8 cellular contexts compared by ENCODE assay signal in the genomic region with DNA sequence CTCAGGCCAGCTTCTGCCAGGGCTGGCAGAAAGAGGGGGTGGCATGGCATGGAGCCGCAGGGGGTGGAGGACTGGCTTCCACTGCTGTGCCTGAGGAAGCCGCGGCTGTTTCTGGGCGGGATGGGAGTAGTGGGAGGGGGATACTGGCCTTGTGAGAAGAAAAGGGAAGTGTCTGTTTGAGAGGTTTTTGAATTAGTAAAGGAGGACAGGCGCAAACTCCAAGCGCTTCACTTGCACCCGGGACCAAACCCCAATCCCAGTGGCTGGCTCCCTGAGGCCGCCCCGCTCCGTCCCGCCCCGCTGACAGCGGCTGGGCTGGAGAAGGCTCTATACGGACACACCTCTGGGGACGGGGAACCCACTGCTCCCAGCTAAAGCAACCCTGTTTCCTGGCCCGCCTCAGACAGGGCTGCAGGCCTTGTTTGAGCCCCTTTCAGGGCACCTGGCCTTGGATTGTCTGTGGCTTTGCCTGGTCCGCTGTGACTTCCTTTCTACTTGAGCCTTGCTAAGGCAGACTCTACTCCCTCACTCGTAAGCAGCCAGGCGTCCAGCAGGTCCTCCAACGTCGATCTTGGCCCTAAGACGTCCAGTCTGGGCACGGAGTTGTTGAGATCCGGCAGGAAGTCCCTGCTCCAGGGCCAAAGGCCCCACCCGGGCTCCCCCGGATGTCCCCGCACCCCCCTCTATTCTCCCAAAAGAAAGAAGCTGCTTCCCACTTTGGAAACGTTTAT. TPM values are rescaled to one million over a fixed set of nuclear protein-coding genes. Genes with fewer than 3 reads are reported as not detected.
DNase-seq lines count a peak whose midpoint lies in the region; ATAC-seq and TF ChIP-seq lines count a peak whose summit lies in the region.

No MANE protein-coding gene starts in this region.

- CTCF ChIA-PET in activated CD8-positive, alpha-beta T cell treated with anti-CD3 and anti-CD28 coated beads, Interleukin-2, amount 10 ng/mL, durations not matched to agents 7 days and 5 days (lab: Charles Lee): interaction anchor here (0.6 to 6.5 kb wide), 62 partner anchors 8 to 493 kb away, joined by 3 to 211 read pairs (median 6); a partner anchor contains a TSS

- H3K36me3 ChIP-seq in suprapubic skin: no peaks in the 10 kb centered on the region

- no peak overlapping the region for H3K27ac ChIP-seq in suprapubic skin

- H3K27me3 ChIP-seq in suprapubic skin: no peaks in the 10 kb centered on the region

- no peaks in the 10 kb centered on the region for H3K9me3 Mint-ChIP-seq in activated CD8-positive, alpha-beta T cell treated with anti-CD3 and anti-CD28 coated beads, Interleukin-2, amount 10 ng/mL, durations not matched to agents 7 days and 5 days (ENCODE audit: insufficient read depth)

- POLR2A ChIA-PET in activated CD8-positive, alpha-beta T cell treated with anti-CD3 and anti-CD28 coated beads, Interleukin-2, amount 10 ng/mL, durations not matched to agents 7 days and 5 days (lab: Charles Lee): interaction anchor here (0.7 to 3.3 kb wide), 12 partner anchors 13 to 395 kb away, joined by 3 to 57 read pairs (median 4); a partner anchor contains a TSS

- no peak for TF ChIP-seq EP300 in suprapubic skin (IDR thresholded peaks at IDR 0.05)

- H3K4me3 Mint-ChIP-seq in activated CD8-positive, alpha-beta T cell treated with anti-CD3 and anti-CD28 coated beads, Interleukin-2, amount 10 ng/mL, durations not matched to agents 7 days and 5 days: peak overlapping the region; percentile 73

- TF ChIP-seq POLR2A in GM18505 (IDR thresholded peaks at IDR 0.05; ENCODE audit: borderline replicate concordance, extremely low read depth, insufficient read depth, insufficient read length) (no peak), suprapubic skin (IDR thresholded peaks at IDR 0.05) (no peak)

- peak overlapping the region; percentile 43 for H3K4me3 ChIP-seq in suprapubic skin

- H3K36me3 Mint-ChIP-seq in activated CD8-positive, alpha-beta T cell treated with anti-CD3 and anti-CD28 coated beads, Interleukin-2, amount 10 ng/mL, durations not matched to agents 7 days and 5 days (ENCODE audit: low read depth): no peaks in the 10 kb centered on the region

- H3K27ac Mint-ChIP-seq in activated CD8-positive, alpha-beta T cell treated with anti-CD3 and anti-CD28 coated beads, Interleukin-2, amount 10 ng/mL, durations not matched to agents 7 days and 5 days: peak overlapping the region; percentile 76

- peaks cover 18% of the 10 kb centered on the region for H3K4me1 Mint-ChIP-seq in activated CD8-positive, alpha-beta T cell treated with anti-CD3 and anti-CD28 coated beads, Interleukin-2, amount 10 ng/mL, durations not matched to agents 7 days and 5 days (ENCODE audit: low read depth)

- WGBS in suprapubic skin: 60% methylated on average over 16 of the region's 28 CpGs

- peaks cover 13% of the 10 kb centered on the region for H3K4me1 ChIP-seq in suprapubic skin

- ATAC-seq in GM18505 (IDR thresholded peaks at IDR 0.05; ENCODE audit: unreplicated experiment) (peak; percentile 8), HG03103 (IDR thresholded peaks at IDR 0.05; ENCODE audit: low read depth, unreplicated experiment) (peak; percentile 10), HG03342 (IDR thresholded peaks at IDR 0.05; ENCODE audit: unreplicated experiment) (no peak)
- ATAC-seq in activated CD8-positive, alpha-beta T cell treated with anti-CD3 and anti-CD28 coated beads, Interleukin-2, amount 10 ng/mL, durations not matched to agents 7 days and 5 days: peak; percentile 6

- DNase-seq in activated CD8-positive, alpha-beta T cell treated with anti-CD3 and anti-CD28 coated beads, Interleukin-2, amount 10 ng/mL, durations not matched to agents 7 days and 5 days: no peak
- DNase-seq in iPS-NIHi11 (ENCODE audit: low spot score): peak; percentile 37
- no peak for DNase-seq in suprapubic skin (ENCODE audit: low spot score in 2 of 2)
- no peak for DNase-seq in globus pallidus (ENCODE audit: low spot score)
- DNase-seq in stimulated activated CD4-positive, alpha-beta T cell treated with anti-CD3 and anti-CD28 coated beads, Interleukin-2, amount 100 ng/mL, for 48 hours: no peak

- H3K9me3 ChIP-seq in suprapubic skin: no peaks in the 10 kb centered on the region

- no peaks in the 10 kb centered on the region for H3K27me3 Mint-ChIP-seq in activated CD8-positive, alpha-beta T cell treated with anti-CD3 and anti-CD28 coated beads, Interleukin-2, amount 10 ng/mL, durations not matched to agents 7 days and 5 days (ENCODE audit: low read depth)

- TF ChIP-seq CTCF in suprapubic skin (IDR thresholded peaks at IDR 0.05): no peak

RNA-seq across cellular contexts. Expression of a gene that starts 2.2 kb away (rescaled TPM):
- total RNA-seq in activated CD8-positive, alpha-beta T cell treated with anti-CD3 and anti-CD28 coated beads, Interleukin-2, amount 10 ng/mL, durations not matched to agents 7 days and 5 days: not detected
- 10 to 100 TPM in 1 of 4 donors, 1 to 10 TPM in 2, not detected in 1; 1.2 to 11.6 (median 2.9) TPM for total RNA-seq in suprapubic skin

RNA-seq across cellular contexts. Expression of a gene that starts 5.5 kb away (rescaled TPM):
- not detected for total RNA-seq in activated CD8-positive, alpha-beta T cell treated with anti-CD3 and anti-CD28 coated beads, Interleukin-2, amount 10 ng/mL, durations not matched to agents 7 days and 5 days
- total RNA-seq in suprapubic skin: 10 to 100 TPM in 1 of 4 donors, 1 to 10 TPM in 1, not detected in 2; 2.6 to 36.5 TPM

RNA-seq across cellular contexts. Expression of a gene that starts 12.1 kb away (rescaled TPM):
- total RNA-seq in activated CD8-positive, alpha-beta T cell treated with anti-CD3 and anti-CD28 coated beads, Interleukin-2, amount 10 ng/mL, durations not matched to agents 7 days and 5 days: not detected
- total RNA-seq in suprapubic skin: 1 to 10 TPM in 2 of 4 donors, under 1 TPM in 1, not detected in 1; 0.34 to 3.9 (median 2.3) TPM

RNA-seq across cellular contexts. Expression of a gene that starts 43.5 kb away (rescaled TPM):
- not detected for total RNA-seq in activated CD8-positive, alpha-beta T cell treated with anti-CD3 and anti-CD28 coated beads, Interleukin-2, amount 10 ng/mL, durations not matched to agents 7 days and 5 days
- total RNA-seq in suprapubic skin: under 1 TPM in 1 of 4 donors, not detected in 3; 0.72 TPM

RNA-seq across cellular contexts. Expression of a gene that starts 47.4 kb away (rescaled TPM):
- total RNA-seq in activated CD8-positive, alpha-beta T cell treated with anti-CD3 and anti-CD28 coated beads, Interleukin-2, amount 10 ng/mL, durations not matched to agents 7 days and 5 days: 10 to 100 TPM; 60.5 to 62.0 TPM
- total RNA-seq in suprapubic skin: 10 to 100 TPM; 25.4 to 48.7 (median 36.8) TPM
